In genomic region chr3:113211370-113212154, GRCh38 we compare ENCODE assay signal across 8 cellular contexts. TPM values are rescaled to one million over a fixed set of nuclear protein-coding genes. Genes with fewer than 3 reads are reported as not detected.
DNase-seq lines count a peak whose midpoint lies in the region; ATAC-seq lines count a peak whose summit lies in the region.

Gene BOC, plus strand, starts transcription at chr3:113211557. Its CDS starts 38,246 bp downstream, at chr3:113249803.

- no peak for DNase-seq in T-helper 1 cell
- DNase-seq in NCI-H226, result peak; percentile 58
- peak; percentile 49 for DNase-seq in cerebellum (ENCODE audit: low spot score)
- DNase-seq in kidney glomerular epithelial cell (lab: John Stamatoyannopoulos, UW), result peak; percentile 51
- DNase-seq in stimulated activated effector memory CD8-positive, alpha-beta T cell treated with anti-CD3 and anti-CD28 coated beads, Interleukin-12 subunit alpha, Interleukin-12 subunit beta, amount 100 ng/mL, for 72 hours (ENCODE audit: low spot score in 2 of 2), result no peak
- no peak for DNase-seq in HT-29 (ENCODE audit: low spot score)
- no peak for DNase-seq in NCI-H2107 (lab: John Stamatoyannopoulos, UW)

- peak within 1 kb of the TSS; percentile 87 for H3K4me3 Mint-ChIP-seq in T-helper 1 cell treated with Interleukin-12 subunit alpha and Interleukin-12 subunit beta and Interleukin-4 antibody, amounts not matched to agents 30 μg/mL and 1 μg/mL, for 36 hours
- H3K4me3 Mint-ChIP-seq in stimulated activated effector memory CD8-positive, alpha-beta T cell treated with anti-CD3 and anti-CD28 coated beads, Interleukin-12 subunit alpha, Interleukin-12 subunit beta, amount 100 ng/mL, for 72 hours, result peak within 1 kb of the TSS; percentile 51

- peaks cover 9% of the 10 kb centered on the region for H3K4me1 Mint-ChIP-seq in T-helper 1 cell treated with Interleukin-12 subunit alpha and Interleukin-12 subunit beta and Interleukin-4 antibody, amounts not matched to agents 30 μg/mL and 1 μg/mL, for 36 hours (ENCODE audit: low read depth)
- peaks cover 14% of the 10 kb centered on the region for H3K4me1 Mint-ChIP-seq in stimulated activated effector memory CD8-positive, alpha-beta T cell treated with anti-CD3 and anti-CD28 coated beads, Interleukin-12 subunit alpha, Interleukin-12 subunit beta, amount 100 ng/mL, for 72 hours

- H3K9me3 Mint-ChIP-seq in T-helper 1 cell treated with Interleukin-12 subunit alpha and Interleukin-12 subunit beta and Interleukin-4 antibody, amounts not matched to agents 30 μg/mL and 1 μg/mL, for 36 hours, result no peaks in the 10 kb centered on the region
- no peaks in the 10 kb centered on the region for H3K9me3 Mint-ChIP-seq in stimulated activated effector memory CD8-positive, alpha-beta T cell treated with anti-CD3 and anti-CD28 coated beads, Interleukin-12 subunit alpha, Interleukin-12 subunit beta, amount 100 ng/mL, for 72 hours

- peak; percentile 37 for ATAC-seq in stimulated activated effector memory CD8-positive, alpha-beta T cell treated with anti-CD3 and anti-CD28 coated beads, Interleukin-12 subunit alpha, Interleukin-12 subunit beta, amount 100 ng/mL, for 72 hours

- peaks cover 4% of the 10 kb centered on the region for H3K36me3 Mint-ChIP-seq in T-helper 1 cell treated with Interleukin-12 subunit alpha and Interleukin-12 subunit beta and Interleukin-4 antibody, amounts not matched to agents 30 μg/mL and 1 μg/mL, for 36 hours (ENCODE audit: low read depth)
- no peaks in the 10 kb centered on the region for H3K36me3 Mint-ChIP-seq in stimulated activated effector memory CD8-positive, alpha-beta T cell treated with anti-CD3 and anti-CD28 coated beads, Interleukin-12 subunit alpha, Interleukin-12 subunit beta, amount 100 ng/mL, for 72 hours

- H3K27me3 Mint-ChIP-seq in T-helper 1 cell treated with Interleukin-12 subunit alpha and Interleukin-12 subunit beta and Interleukin-4 antibody, amounts not matched to agents 30 μg/mL and 1 μg/mL, for 36 hours (ENCODE audit: low read depth), result peaks cover 88% of the 10 kb centered on the region

- peak within 1 kb of the TSS; percentile 53 for H3K27ac Mint-ChIP-seq in T-helper 1 cell treated with Interleukin-12 subunit alpha and Interleukin-12 subunit beta and Interleukin-4 antibody, amounts not matched to agents 30 μg/mL and 1 μg/mL, for 36 hours
- no peak within 1 kb of the TSS for H3K27ac Mint-ChIP-seq in stimulated activated effector memory CD8-positive, alpha-beta T cell treated with anti-CD3 and anti-CD28 coated beads, Interleukin-12 subunit alpha, Interleukin-12 subunit beta, amount 100 ng/mL, for 72 hours

RNA-seq across cellular contexts. Expression of gene BOC, which starts in this region (rescaled TPM):
- total RNA-seq in cerebellum, result 88.6 TPM
- total RNA-seq in HT-29 (2014; rRNA removed; shearing (Covaris generic)), result not detected in 2 replicates

Comparison
In these comparisons a context has a peak if more than half of its experiments do, and no peak if none do; other contexts are left out.
1. RNA of gene BOC (total RNA-seq): 88.6 TPM in cerebellum (single experiment); not detected in HT-29; every median in the first group is over 10 times any median in the second.
2. DNase-seq: peak in NCI-H226 (single experiment), cerebellum (single experiment) and kidney glomerular epithelial cell (single experiment); none in T-helper 1 cell (0 of 5), stimulated activated effector memory CD8-positive, alpha-beta T cell treated with anti-CD3 and anti-CD28 coated beads, Interleukin-12 subunit alpha, Interleukin-12 subunit beta, amount 100 ng/mL, for 72 hours (0 of 2), HT-29 (single experiment) and NCI-H2107 (single experiment).